ENCODE assay signal across 17 cellular contexts in genomic region chr13:34300559-34300958, GRCh38.
A peak's percentile ranks its signal among the peaks of the same experiment; 100 is the strongest.
DNase-seq lines count a peak whose midpoint lies in the region; ATAC-seq and TF ChIP-seq lines count a peak whose summit lies in the region.
"Had no signal": no experiment of that assay in that cellular context is flagged by ENCODE, and none has a peak within 500 bp of the region (broad histone marks: within the 10 kb centered on the region; RNA-seq: fewer than 3 reads in every experiment).

No MANE protein-coding gene starts in this region.

- H3K9me3 Mint-ChIP-seq in natural killer cell = peaks cover 14 to 23% of the 10 kb centered on the region in 2 donors
- H3K9me3 Mint-ChIP-seq: activated CD4-positive, alpha-beta T cell treated with anti-CD3 and anti-CD28 coated beads, Interleukin-2, amount 10 ng/mL, durations not matched to agents 24 days and 14 days had no signal

- H3K36me3 Mint-ChIP-seq in natural killer cell = peaks cover 8% of the 10 kb centered on the region
- H3K36me3 Mint-ChIP-seq: CD4-positive, CD25-positive, alpha-beta regulatory T cell; stimulated activated memory B cell treated with anti-CD40 and anti-IgM and Interleukin-4, amounts not matched to agents 10 μg/mL and 1 μg/mL and 100 μg/mL, for 72 hours had no signal

- H3K27ac Mint-ChIP-seq in natural killer cell = no peak overlapping the region
- H3K27ac Mint-ChIP-seq: activated CD4-positive, alpha-beta T cell treated with anti-CD3 and anti-CD28 coated beads, Interleukin-2, amount 10 ng/mL, durations not matched to agents 24 days and 14 days; activated naive CD4-positive, alpha-beta T cell treated with anti-CD3 and anti-CD28 coated beads for 36 hours; CD4-positive, CD25-positive, alpha-beta regulatory T cell; stimulated activated memory B cell treated with anti-CD40 and anti-IgM and Interleukin-4, amounts not matched to agents 10 μg/mL and 1 μg/mL and 100 μg/mL, for 72 hours had no signal

- ATAC-seq in GM18870 (IDR thresholded peaks at IDR 0.05; ENCODE audit: unreplicated experiment) (no peak), natural killer cell (no peak), left ventricle myocardium superior (no peak)
- ATAC-seq: PC-3; stimulated activated memory B cell treated with anti-CD40 and anti-IgM and Interleukin-4, amounts not matched to agents 10 μg/mL and 1 μg/mL and 100 μg/mL, for 72 hours had no signal

- no peaks in the 10 kb centered on the region for H3K4me1 Mint-ChIP-seq in natural killer cell
- H3K4me1 Mint-ChIP-seq: activated CD4-positive, alpha-beta T cell treated with anti-CD3 and anti-CD28 coated beads, Interleukin-2, amount 10 ng/mL, durations not matched to agents 24 days and 14 days; CD4-positive, CD25-positive, alpha-beta regulatory T cell; stimulated activated memory B cell treated with anti-CD40 and anti-IgM and Interleukin-4, amounts not matched to agents 10 μg/mL and 1 μg/mL and 100 μg/mL, for 72 hours had no signal

- no peak for TF ChIP-seq CTCF in natural killer cell (IDR thresholded peaks at IDR 0.05)

- DNase-seq in DMS153 (lab: John Stamatoyannopoulos, UW) = peak; percentile 8
- no peak for DNase-seq in DMS153 treated with DMSO at 0.1 percent for 48 hours (lab: John Stamatoyannopoulos, UW; ENCODE audit: unreplicated experiment)
- DNase-seq in OCI-M1 (lab: John Stamatoyannopoulos, UW) = peak; percentile 23
- peak; percentile 43 for DNase-seq in iris pigment epithelial cell (ENCODE audit: low read depth)
- DNase-seq in renal cortical epithelial cell (ENCODE audit: low read depth) = peak; percentile 84
- DNase-seq in natural killer cell = no peak
- no peak for DNase-seq in left ventricle myocardium superior
- DNase-seq: activated CD4-positive, alpha-beta T cell treated with anti-CD3 and anti-CD28 coated beads, Interleukin-2, amount 10 ng/mL, durations not matched to agents 24 days and 14 days; activated naive CD4-positive, alpha-beta T cell treated with anti-CD3 and anti-CD28 coated beads for 36 hours; CD4-positive, CD25-positive, alpha-beta regulatory T cell; KG1; midbrain; NCI-H1417; occipital lobe; PC-3 had no signal

- H3K4me3 Mint-ChIP-seq in natural killer cell = no peak overlapping the region
- H3K4me3 Mint-ChIP-seq: activated CD4-positive, alpha-beta T cell treated with anti-CD3 and anti-CD28 coated beads, Interleukin-2, amount 10 ng/mL, durations not matched to agents 24 days and 14 days; activated naive CD4-positive, alpha-beta T cell treated with anti-CD3 and anti-CD28 coated beads for 36 hours; CD4-positive, CD25-positive, alpha-beta regulatory T cell; stimulated activated memory B cell treated with anti-CD40 and anti-IgM and Interleukin-4, amounts not matched to agents 10 μg/mL and 1 μg/mL and 100 μg/mL, for 72 hours had no signal

- H3K27me3 Mint-ChIP-seq in natural killer cell (ENCODE audit: low read depth in 2 of 2) = no peaks in the 10 kb centered on the region
- H3K27me3 Mint-ChIP-seq: activated CD4-positive, alpha-beta T cell treated with anti-CD3 and anti-CD28 coated beads, Interleukin-2, amount 10 ng/mL, durations not matched to agents 24 days and 14 days; CD4-positive, CD25-positive, alpha-beta regulatory T cell; stimulated activated memory B cell treated with anti-CD40 and anti-IgM and Interleukin-4, amounts not matched to agents 10 μg/mL and 1 μg/mL and 100 μg/mL, for 72 hours had no signal

- intact Hi-C loops in natural killer cell (cut with micrococcal nuclease) = no loop called here
- intact Hi-C loops in left ventricle myocardium superior (cut with micrococcal nuclease) = no loop called here

Comparison
In these comparisons a context has a peak if more than half of its experiments do, and no peak if none do; other contexts are left out.
1. DNase-seq: peak in DMS153 (single experiment), OCI-M1 (single experiment), iris pigment epithelial cell (single experiment) and renal cortical epithelial cell (single experiment); none in DMS153 treated with DMSO at 0.1 percent for 48 hours (single experiment), natural killer cell (single experiment) and left ventricle myocardium superior (single experiment).